ENCODE assay signal across 13 cellular contexts in genomic region chr6:79668381-79668780, GRCh38.
"Had no signal": no experiment of that assay in that cellular context is flagged by ENCODE, and none has a peak within 500 bp of the region (broad histone marks: within the 10 kb centered on the region; RNA-seq: fewer than 3 reads in every experiment).

No MANE protein-coding gene starts in this region.

- H3K4me3 ChIP-seq: ascending aorta, esophagus squamous epithelium, skin epidermis, stomach, tibial artery had no signal

- H3K9me3 ChIP-seq: ascending aorta, esophagus squamous epithelium, stomach, tibial artery had no signal

- FAIRE-seq: bronchial epithelial cell had no signal

- H3K27me3 Mint-ChIP-seq: activated CD4-positive, alpha-beta memory T cell treated with anti-CD3 and anti-CD28 coated beads for 36 hours had no signal

- H3K9me3 Mint-ChIP-seq: activated CD4-positive, alpha-beta memory T cell treated with anti-CD3 and anti-CD28 coated beads for 36 hours; activated T-cell treated with anti-CD3 and anti-CD28 coated beads, Interleukin-2, amount 50 U/mL, for 4 hours; memory B cell had no signal

- DNase-seq: activated CD4-positive, alpha-beta memory T cell treated with anti-CD3 and anti-CD28 coated beads for 36 hours; activated CD4-positive, alpha-beta T cell treated with anti-CD3 and anti-CD28 coated beads for 1 hour; activated gamma-delta T cell; activated T-cell treated with anti-CD3 and anti-CD28 coated beads, Interleukin-2, amount 50 U/mL, for 4 hours; esophagus squamous epithelium; glutamatergic neuron; stomach; tibial artery had no signal

- H3K27me3 ChIP-seq: ascending aorta, esophagus squamous epithelium, stomach, tibial artery had no signal

- ATAC-seq: activated T-cell treated with anti-CD3 and anti-CD28 coated beads, Interleukin-2, amount 50 U/mL, for 4 hours had no signal

- H3K27ac Mint-ChIP-seq: activated CD4-positive, alpha-beta memory T cell treated with anti-CD3 and anti-CD28 coated beads for 36 hours; memory B cell had no signal

- H3K4me3 Mint-ChIP-seq: activated CD4-positive, alpha-beta memory T cell treated with anti-CD3 and anti-CD28 coated beads for 36 hours; activated T-cell treated with anti-CD3 and anti-CD28 coated beads, Interleukin-2, amount 50 U/mL, for 4 hours; memory B cell had no signal

- H3K9ac ChIP-seq: parathyroid adenoma had no signal

- H3K27ac ChIP-seq: ascending aorta, parathyroid adenoma, skin epidermis, tibial artery had no signal

- H3K36me3 Mint-ChIP-seq: activated CD4-positive, alpha-beta memory T cell treated with anti-CD3 and anti-CD28 coated beads for 36 hours; memory B cell had no signal

- H3K36me3 ChIP-seq: ascending aorta had no signal
